8 cellular contexts compared by ENCODE assay signal in genomic region chr17:64920026-64920418, GRCh38.
DNase-seq lines count a peak whose midpoint lies in the region; ATAC-seq and TF ChIP-seq lines count a peak whose summit lies in the region.

No MANE protein-coding gene starts in this region.

- no peaks in the 10 kb centered on the region for H3K9me3 ChIP-seq in neuron (ENCODE audit: low read length)

- TF ChIP-seq CTCF in epithelial cell of esophagus (IDR thresholded peaks at IDR 0.05; ENCODE audit: insufficient read depth, low read depth, low read length, missing control alignments) = no peak

- H3K27me3 ChIP-seq in neuron (ENCODE audit: insufficient read depth, low read length) = no peaks in the 10 kb centered on the region

- ATAC-seq in GM18909 (IDR thresholded peaks at IDR 0.05; ENCODE audit: poor library complexity, unreplicated experiment) = no peak

- peak overlapping the region; percentile 97 for H2AFZ ChIP-seq in neuron (ENCODE audit: low read depth, low read length)

- no peaks in the 10 kb centered on the region for H3K4me1 ChIP-seq in neuron (ENCODE audit: insufficient read depth, low read length)

- DNase-seq in ELR (ENCODE audit: low read depth) = peak; percentile 29
- DNase-seq in RKO (ENCODE audit: low spot score) = peak; percentile 14
- no peak for DNase-seq in epithelial cell of esophagus (ENCODE audit: low read depth)
- no peak for DNase-seq in DMS153 treated with DMSO at 0.1 percent for 48 hours (lab: John Stamatoyannopoulos, UW; ENCODE audit: unreplicated experiment)
- no peak for DNase-seq in NCI-H510A treated with DMSO at 0.1 percent for 48 hours (lab: John Stamatoyannopoulos, UW)
- no peak for DNase-seq in SW480 (ENCODE audit: low spot score)

- H3K36me3 ChIP-seq in neuron (ENCODE audit: insufficient read depth, low read length) = no peaks in the 10 kb centered on the region

- H3K4me3 ChIP-seq in epithelial cell of esophagus (ENCODE audit: low read length) (peak overlapping the region; percentile 64), neuron (ENCODE audit: low read length) (peak overlapping the region; percentile 55)

Comparison
In these comparisons a context has a peak if more than half of its experiments do, and no peak if none do; other contexts are left out.
1. DNase-seq: peak in ELR (single experiment) and RKO (single experiment); none in epithelial cell of esophagus (single experiment), DMS153 treated with DMSO at 0.1 percent for 48 hours (single experiment), NCI-H510A treated with DMSO at 0.1 percent for 48 hours (single experiment) and SW480 (single experiment).